24 cellular contexts compared by ENCODE assay signal in genomic region chr18:50432915-50433314, GRCh38.
"Had no signal": no experiment of that assay in that cellular context is flagged by ENCODE, and none has a peak within 500 bp of the region (broad histone marks: within the 10 kb centered on the region; RNA-seq: fewer than 3 reads in every experiment).

No MANE protein-coding gene starts in this region.

- H3K27ac ChIP-seq: VCaP had no signal

- H3K4me3 Mint-ChIP-seq: activated CD4-positive, alpha-beta memory T cell treated with anti-CD3 and anti-CD28 coated beads, Interleukin-2, amount 10 ng/mL, durations not matched to agents 7 days and 5 days; activated CD4-positive, alpha-beta T cell treated with anti-CD3 and anti-CD28 coated beads, Interleukin-2, amount 10 ng/mL, durations not matched to agents 7 days and 5 days; activated naive CD4-positive, alpha-beta T cell treated with anti-CD3 and anti-CD28 coated beads, Interleukin-2, amount 10 ng/mL, durations not matched to agents 7 days and 5 days; activated naive CD8-positive, alpha-beta T cell treated with anti-CD3 and anti-CD28 coated beads for 36 hours; activated T-helper 17 cell treated with anti-CD3 and anti-CD28 coated beads, Interleukin-2, amount 50 U/mL, for 72 hours had no signal

- H3K36me3 Mint-ChIP-seq: activated naive CD4-positive, alpha-beta T cell treated with anti-CD3 and anti-CD28 coated beads, Interleukin-2, amount 10 ng/mL, durations not matched to agents 7 days and 5 days; activated naive CD8-positive, alpha-beta T cell treated with anti-CD3 and anti-CD28 coated beads for 36 hours had no signal

- H3K4me1 Mint-ChIP-seq: activated CD4-positive, alpha-beta memory T cell treated with anti-CD3 and anti-CD28 coated beads, Interleukin-2, amount 10 ng/mL, durations not matched to agents 7 days and 5 days; activated CD4-positive, alpha-beta T cell treated with anti-CD3 and anti-CD28 coated beads, Interleukin-2, amount 10 ng/mL, durations not matched to agents 7 days and 5 days; activated naive CD4-positive, alpha-beta T cell treated with anti-CD3 and anti-CD28 coated beads, Interleukin-2, amount 10 ng/mL, durations not matched to agents 7 days and 5 days; activated naive CD8-positive, alpha-beta T cell treated with anti-CD3 and anti-CD28 coated beads for 36 hours; activated T-helper 17 cell treated with anti-CD3 and anti-CD28 coated beads, Interleukin-2, amount 50 U/mL, for 72 hours had no signal

- H3K9me3 Mint-ChIP-seq: activated CD4-positive, alpha-beta memory T cell treated with anti-CD3 and anti-CD28 coated beads, Interleukin-2, amount 10 ng/mL, durations not matched to agents 7 days and 5 days; activated CD4-positive, alpha-beta T cell treated with anti-CD3 and anti-CD28 coated beads, Interleukin-2, amount 10 ng/mL, durations not matched to agents 7 days and 5 days; activated naive CD4-positive, alpha-beta T cell treated with anti-CD3 and anti-CD28 coated beads, Interleukin-2, amount 10 ng/mL, durations not matched to agents 7 days and 5 days; activated naive CD8-positive, alpha-beta T cell treated with anti-CD3 and anti-CD28 coated beads for 36 hours; activated T-helper 17 cell treated with anti-CD3 and anti-CD28 coated beads, Interleukin-2, amount 50 U/mL, for 72 hours had no signal

- DNase-seq: activated CD4-positive, alpha-beta memory T cell treated with anti-CD3 and anti-CD28 coated beads, Interleukin-2, amount 10 ng/mL, durations not matched to agents 7 days and 5 days; activated CD4-positive, alpha-beta T cell treated with anti-CD3 and anti-CD28 coated beads, Interleukin-2, amount 10 ng/mL, durations not matched to agents 7 days and 5 days; activated CD4-positive, CD25-positive, alpha-beta regulatory T cell; activated gamma-delta T cell; activated naive CD4-positive, alpha-beta T cell treated with anti-CD3 and anti-CD28 coated beads, Interleukin-2, amount 10 ng/mL, durations not matched to agents 7 days and 5 days; activated naive CD8-positive, alpha-beta T cell treated with anti-CD3 and anti-CD28 coated beads for 36 hours; activated T-cell treated with anti-CD3 and anti-CD28 coated beads for 4 hours; activated T-cell treated with anti-CD3 and anti-CD28 coated beads, Interleukin-2, amount 50 U/mL, for 48 hours; anterior cingulate cortex; IMR-90; KG1; NCI-H1092; NCI-H1417; NCI-H1930; NCI-H2171; NCI-H2227 treated with DMSO at 0.1 percent for 48 hours; NCI-H446 treated with DMSO at 0.1 percent for 48 hours; NCI-H524 treated with DMSO at 0.1 percent for 48 hours; NCI-H774; SK-N-SH; T-helper 1 cell had no signal

- H3K9ac ChIP-seq: SK-N-SH had no signal

- H3K4me2 ChIP-seq: SK-N-SH had no signal

- H3K27ac Mint-ChIP-seq: activated CD4-positive, alpha-beta memory T cell treated with anti-CD3 and anti-CD28 coated beads, Interleukin-2, amount 10 ng/mL, durations not matched to agents 7 days and 5 days; activated CD4-positive, alpha-beta T cell treated with anti-CD3 and anti-CD28 coated beads, Interleukin-2, amount 10 ng/mL, durations not matched to agents 7 days and 5 days; activated naive CD4-positive, alpha-beta T cell treated with anti-CD3 and anti-CD28 coated beads, Interleukin-2, amount 10 ng/mL, durations not matched to agents 7 days and 5 days; activated naive CD8-positive, alpha-beta T cell treated with anti-CD3 and anti-CD28 coated beads for 36 hours; activated T-helper 17 cell treated with anti-CD3 and anti-CD28 coated beads, Interleukin-2, amount 50 U/mL, for 72 hours had no signal

- ATAC-seq: activated T-helper 17 cell treated with anti-CD3 and anti-CD28 coated beads, Interleukin-2, amount 50 U/mL, for 72 hours; Right ventricle myocardium inferior had no signal

- H3K9me3 ChIP-seq: SK-N-SH had no signal
